Comparison of ENCODE assay signal across 9 cellular contexts in the genomic region with DNA sequence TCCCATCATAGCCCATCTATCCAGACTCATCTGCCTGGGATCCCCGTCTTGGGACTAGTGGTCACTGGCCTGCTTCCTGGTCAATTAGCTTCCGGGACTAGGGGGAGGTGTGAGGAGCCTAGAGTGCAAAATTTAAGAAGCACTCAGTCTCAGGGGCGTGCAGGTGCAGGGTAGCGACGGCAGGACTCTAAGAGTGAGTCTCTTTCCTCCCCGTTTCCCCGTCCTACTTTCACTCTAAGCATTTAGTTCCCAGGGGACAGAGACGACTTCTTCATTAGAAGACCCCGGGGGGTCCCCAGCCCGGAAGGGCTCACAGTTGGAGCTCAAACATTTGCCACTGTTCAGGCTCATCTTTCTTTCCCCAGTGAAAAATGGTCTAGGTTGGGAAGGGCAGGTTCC. TPM values are rescaled to one million over a fixed set of nuclear protein-coding genes. Genes with fewer than 3 reads are reported as not detected.
A peak's percentile ranks its signal among the peaks of the same experiment; 100 is the strongest.
DNase-seq lines count a peak whose midpoint lies in the region; ATAC-seq, FAIRE-seq and TF ChIP-seq lines count a peak whose summit lies in the region.
"Had no signal": no experiment of that assay in that cellular context is flagged by ENCODE, and none has a peak within 500 bp of the region (broad histone marks: within the 10 kb centered on the region; RNA-seq: fewer than 3 reads in every experiment).

No MANE protein-coding gene starts in this region.

- CTCF ChIA-PET in activated CD8-positive, alpha-beta T cell treated with anti-CD3 and anti-CD28 coated beads, Interleukin-2, amount 10 ng/mL, durations not matched to agents 7 days and 5 days (lab: Charles Lee) = interaction anchor here (0.8 kb wide), 2 partner anchors 10 to 293 kb away, joined by 3 read pairs; no protein-coding TSS in a partner anchor

- H3K36me3 ChIP-seq in heart left ventricle = peaks cover 0 to 9% (median 0%) of the 10 kb centered on the region in 9 donors
- no peaks in the 10 kb centered on the region for H3K36me3 ChIP-seq in keratinocyte (ENCODE audit: control insufficient read depth in 2 of 2, extremely low read depth in 1 of 2, insufficient read depth in 2 of 2, low read length in 2 of 2)
- H3K36me3 ChIP-seq in tibial nerve = peaks cover 0 to 22% (median 0%) of the 10 kb centered on the region in 3 donors

- FAIRE-seq in keratinocyte (lab: Jason Lieb, UNC) = no peak
- FAIRE-seq: endometrium had no signal

- WGBS in heart left ventricle, 4 donors = 29 to 34% (median 32%) methylated on average over 9 to 10 of the region's 10 CpGs
- WGBS in tibial nerve, 2 donors = 27 to 39% methylated on average over 10 of the region's 10 CpGs

- no peak for TF ChIP-seq CTCF in heart left ventricle (IDR thresholded peaks at IDR 0.05)
- TF ChIP-seq CTCF in keratinocyte (optimal IDR thresholded peaks at IDR 0.05 in 1 of 3, IDR thresholded peaks at IDR 0.05 in 1 of 3, conservative IDR thresholded peaks at IDR 0.05 in 1 of 3; ENCODE audit: extremely low read depth in 1 of 3, insufficient read depth in 2 of 3, low read length in 3 of 3) = no peak
- no peak for TF ChIP-seq CTCF in tibial nerve (IDR thresholded peaks at IDR 0.05)

- H3K4me3 ChIP-seq in heart left ventricle (peak overlapping the region; percentile 74 to 99 (median 96)), keratinocyte (ENCODE audit: control insufficient read depth in 2 of 3, extremely low read depth in 1 of 3, insufficient read depth in 2 of 3, low read depth in 1 of 3, low read length in 3 of 3) (peak overlapping the region; percentile 66 to 98 (median 70)), tibial nerve (peak overlapping the region; percentile 82 to 97 (median 91))

- intact Hi-C loops in heart left ventricle (cut with DNase I) = loop anchor here in 8 of 10 donors (5.0 to 10.0 kb wide), 7 partner anchors 46 to 511 kb away; partner anchors contain the start of genes MYO19 (in 4 of the 8), PIGW (in 4 of the 8), DHRS11 (in 1 of the 8) and GGNBP2 (in 1 of the 8)
- intact Hi-C loops in left cardiac atrium (cut with DNase I) = no loop called here

- peaks cover 2 to 40% (median 29%) of the 10 kb centered on the region in 12 donors for H3K4me1 ChIP-seq in heart left ventricle
- peaks cover 24% of the 10 kb centered on the region for H3K4me1 ChIP-seq in keratinocyte (ENCODE audit: control insufficient read depth, extremely low read depth, insufficient read depth, low read length)
- peaks cover 0 to 50% (median 22%) of the 10 kb centered on the region in 4 donors for H3K4me1 ChIP-seq in tibial nerve

- H3K9me3 ChIP-seq in heart left ventricle (peaks cover 0 to 4% (median 0%) of the 10 kb centered on the region in 12 donors), keratinocyte (ENCODE audit: control insufficient read depth, low read depth, low read length) (no peaks in the 10 kb centered on the region), tibial nerve (peaks cover 0 to 5% (median 0%) of the 10 kb centered on the region in 4 donors)

- no peak for ATAC-seq in heart left ventricle
- no peak for ATAC-seq in left cardiac atrium
- no peak for ATAC-seq in activated CD8-positive, alpha-beta T cell treated with anti-CD3 and anti-CD28 coated beads, Interleukin-2, amount 10 ng/mL, durations not matched to agents 7 days and 5 days

- H3K27ac Mint-ChIP-seq in activated CD8-positive, alpha-beta T cell treated with anti-CD3 and anti-CD28 coated beads, Interleukin-2, amount 10 ng/mL, durations not matched to agents 7 days and 5 days = peak overlapping the region; percentile 99

- no peaks in the 10 kb centered on the region for H3K9me3 Mint-ChIP-seq in activated CD8-positive, alpha-beta T cell treated with anti-CD3 and anti-CD28 coated beads, Interleukin-2, amount 10 ng/mL, durations not matched to agents 7 days and 5 days (ENCODE audit: insufficient read depth)

- H3K27me3 Mint-ChIP-seq in activated CD8-positive, alpha-beta T cell treated with anti-CD3 and anti-CD28 coated beads, Interleukin-2, amount 10 ng/mL, durations not matched to agents 7 days and 5 days (ENCODE audit: low read depth) = peaks cover 10% of the 10 kb centered on the region

- H3K4me1 Mint-ChIP-seq in activated CD8-positive, alpha-beta T cell treated with anti-CD3 and anti-CD28 coated beads, Interleukin-2, amount 10 ng/mL, durations not matched to agents 7 days and 5 days (ENCODE audit: low read depth) = peaks cover 46% of the 10 kb centered on the region

- H3K27me3 ChIP-seq in heart left ventricle (peaks cover 0 to 19% (median 5%) of the 10 kb centered on the region in 9 donors), keratinocyte (ENCODE audit: control insufficient read depth, extremely low read depth, insufficient read depth, low read length) (peaks cover 13% of the 10 kb centered on the region), tibial nerve (peaks cover 0 to 5% of the 10 kb centered on the region in 2 donors)

- peak overlapping the region; percentile 96 for H3K4me2 ChIP-seq in keratinocyte (ENCODE audit: control insufficient read depth, extremely low read depth, insufficient read depth, low read depth, low read length)

- H3K9ac ChIP-seq in keratinocyte (ENCODE audit: control insufficient read depth, extremely low read depth, insufficient read depth, low read length) = peak overlapping the region; percentile 64

- POLR2A ChIA-PET in activated CD8-positive, alpha-beta T cell treated with anti-CD3 and anti-CD28 coated beads, Interleukin-2, amount 10 ng/mL, durations not matched to agents 7 days and 5 days (lab: Charles Lee) = interaction anchor here (0.6 to 1.9 kb wide), 4 partner anchors 49 to 605 kb away, joined by 3 to 13 read pairs (median 4); partner anchors contain the start of genes GGNBP2, MYO19 and PIGW

- peaks cover 16% of the 10 kb centered on the region for H3K36me3 Mint-ChIP-seq in activated CD8-positive, alpha-beta T cell treated with anti-CD3 and anti-CD28 coated beads, Interleukin-2, amount 10 ng/mL, durations not matched to agents 7 days and 5 days (ENCODE audit: low read depth)

- H2AFZ ChIP-seq in keratinocyte (ENCODE audit: control insufficient read depth, low read length) = peak overlapping the region; percentile 93

- H3K9me1 ChIP-seq in keratinocyte (ENCODE audit: control insufficient read depth, extremely low read depth, insufficient read depth, low read length) = no peaks in the 10 kb centered on the region

- peak overlapping the region in 10 of 12 donors; percentile 31 to 88 (median 80) for H3K27ac ChIP-seq in heart left ventricle
- H3K27ac ChIP-seq in keratinocyte (ENCODE audit: control insufficient read depth, insufficient read depth, low read length) = peak overlapping the region; percentile 42
- H3K27ac ChIP-seq in tibial nerve = peak overlapping the region in 3 of 4 donors; percentile 53 to 93 (median 92)

- no peak for TF ChIP-seq EP300 in tibial nerve (IDR thresholded peaks at IDR 0.05)

- dilution Hi-C loops in keratinocyte (cut with MboI; ENCODE audit: extremely low pct_ligation_motif_present, low sequenced_read_pairs) = no loop called here

- no peak for TF ChIP-seq POLR2A in heart left ventricle (IDR thresholded peaks at IDR 0.05)
- TF ChIP-seq POLR2A in tibial nerve (IDR thresholded peaks at IDR 0.05) = no peak

- DNase-seq in heart left ventricle (no peak), left cardiac atrium (no peak), keratinocyte (ENCODE audit: low read depth, low spot score) (no peak), tibial nerve (ENCODE audit: low spot score in 2 of 2) (no peak), NCI-H524 (lab: John Stamatoyannopoulos, UW) (no peak), SKM-1 treated with dmso at 0.1 percent for 144 hours (lab: John Stamatoyannopoulos, UW; ENCODE audit: unreplicated experiment) (no peak)
- DNase-seq in activated CD8-positive, alpha-beta T cell treated with anti-CD3 and anti-CD28 coated beads, Interleukin-2, amount 10 ng/mL, durations not matched to agents 7 days and 5 days = no peak
- DNase-seq in activated CD4-positive, alpha-beta T cell treated with anti-CD3 and anti-CD28 coated beads, Interleukin-2, amount 50 U/mL, for 4 hours = no peak

- H3K79me2 ChIP-seq in keratinocyte (ENCODE audit: control insufficient read depth, insufficient read depth, low read length) = peaks cover 25% of the 10 kb centered on the region

- peak overlapping the region; percentile 99 for H3K4me3 Mint-ChIP-seq in activated CD8-positive, alpha-beta T cell treated with anti-CD3 and anti-CD28 coated beads, Interleukin-2, amount 10 ng/mL, durations not matched to agents 7 days and 5 days

- no peaks in the 10 kb centered on the region for H4K20me1 ChIP-seq in keratinocyte (ENCODE audit: control insufficient read depth, extremely low read depth, insufficient read depth, low read length)

RNA-seq across cellular contexts. Expression of gene ZNHIT3, which starts 0.7 kb away (rescaled TPM):
- total RNA-seq in heart left ventricle (10 to 100 TPM; 14.8 to 28.5 (median 23.1) TPM), left cardiac atrium (10 to 100 TPM; 15.7 to 20.5 TPM), tibial nerve (10 to 100 TPM; 21.0 to 31.5 (median 26.8) TPM)
- polyA plus RNA-seq in heart left ventricle (10 to 100 TPM; 22.7 to 41.2 TPM), keratinocyte (48.5 to 72.4 TPM (median 51.8 TPM) in 3 replicates)
- 10 to 100 TPM; 32.2 to 33.7 TPM for total RNA-seq in activated CD8-positive, alpha-beta T cell treated with anti-CD3 and anti-CD28 coated beads, Interleukin-2, amount 10 ng/mL, durations not matched to agents 7 days and 5 days
- 19.7 TPM for polyA plus RNA-seq in keratinocyte (2011; ENCODE audit: low read depth)
- 39.8 and 57.1 TPM in 2 replicates for polyA plus RNA-seq in keratinocyte (2011; cell fraction: cytosol; rRNA removed)
- 27.7 and 35.5 TPM in 2 replicates for polyA plus RNA-seq in keratinocyte (2011; cell fraction: nucleus; rRNA removed)
- polyA plus RNA-seq in keratinocyte (2012; ENCODE audit: low replicate concordance) = 36.8 and 48.5 TPM in 2 replicates
- 5.5 to 15.8 TPM (median 12.1 TPM) in 3 replicates for polyA minus RNA-seq in keratinocyte
- polyA minus RNA-seq in keratinocyte (2011; cell fraction: cytosol; rRNA and poly(A)+ RNA removed) = 8.2 TPM
- polyA minus RNA-seq in keratinocyte (2011; cell fraction: nucleus; rRNA and poly(A)+ RNA removed) = 4.0 and 7.4 TPM in 2 replicates

RNA-seq across cellular contexts. Expression of gene MYO19, which starts 48.9 kb away (rescaled TPM):
- total RNA-seq in heart left ventricle (10 to 100 TPM in 6 of 9 donors, 1 to 10 TPM in 3; 5.8 to 32.7 (median 11.6) TPM), left cardiac atrium (10 to 100 TPM; 18.0 to 29.1 TPM), tibial nerve (100 to 1,000 TPM in 1 of 4 donors, 10 to 100 TPM in 3; 33.3 to 120 (median 69.8) TPM)
- polyA plus RNA-seq in heart left ventricle (10 to 100 TPM; 14.0 to 21.1 TPM), keratinocyte (47.9 to 59.4 TPM (median 49.7 TPM) in 3 replicates)
- 100 to 1,000 TPM; 136 to 142 TPM for total RNA-seq in activated CD8-positive, alpha-beta T cell treated with anti-CD3 and anti-CD28 coated beads, Interleukin-2, amount 10 ng/mL, durations not matched to agents 7 days and 5 days
- 20.4 TPM for polyA plus RNA-seq in keratinocyte (2011; ENCODE audit: low read depth)
- 26.0 and 26.5 TPM in 2 replicates for polyA plus RNA-seq in keratinocyte (2011; cell fraction: cytosol; rRNA removed)
- polyA plus RNA-seq in keratinocyte (2011; cell fraction: nucleus; rRNA removed) = 152 and 177 TPM in 2 replicates
- polyA plus RNA-seq in keratinocyte (2012; ENCODE audit: low replicate concordance) = 33.1 and 42.2 TPM in 2 replicates
- polyA minus RNA-seq in keratinocyte = 72.2 to 162 TPM (median 93.9 TPM) in 3 replicates
- 38.8 TPM for polyA minus RNA-seq in keratinocyte (2011; cell fraction: cytosol; rRNA and poly(A)+ RNA removed)
- polyA minus RNA-seq in keratinocyte (2011; cell fraction: nucleus; rRNA and poly(A)+ RNA removed) = 48.7 and 95.7 TPM in 2 replicates

RNA-seq across cellular contexts. Expression of gene PIGW, which starts 49.0 kb away (rescaled TPM):
- total RNA-seq in heart left ventricle (1 to 10 TPM; 2.1 to 7.9 (median 5.7) TPM), left cardiac atrium (1 to 10 TPM; 5.7 to 9.9 TPM), tibial nerve (1 to 10 TPM; 2.7 to 5.7 (median 3.4) TPM)
- polyA plus RNA-seq in heart left ventricle (1 to 10 TPM; 2.7 to 8.9 TPM), keratinocyte (4.2 to 9.8 TPM (median 7.4 TPM) in 3 replicates)
- total RNA-seq in activated CD8-positive, alpha-beta T cell treated with anti-CD3 and anti-CD28 coated beads, Interleukin-2, amount 10 ng/mL, durations not matched to agents 7 days and 5 days = 10 to 100 TPM in 1 of 2 experiments, 1 to 10 TPM in 1; 8.0 to 11.7 TPM
- polyA plus RNA-seq in keratinocyte (2011; ENCODE audit: low read depth) = 1.9 TPM
- polyA plus RNA-seq in keratinocyte (2011; cell fraction: cytosol; rRNA removed) = 4.0 and 8.0 TPM in 2 replicates
- polyA plus RNA-seq in keratinocyte (2011; cell fraction: nucleus; rRNA removed) = 6.3 and 8.3 TPM in 2 replicates
- 8.0 and 8.4 TPM in 2 replicates for polyA plus RNA-seq in keratinocyte (2012; ENCODE audit: low replicate concordance)
- polyA minus RNA-seq in keratinocyte = 0.92 to 3.0 TPM (median 2.6 TPM) in 3 replicates
- 3.3 TPM for polyA minus RNA-seq in keratinocyte (2011; cell fraction: cytosol; rRNA and poly(A)+ RNA removed)
- 1.9 and 3.7 TPM in 2 replicates for polyA minus RNA-seq in keratinocyte (2011; cell fraction: nucleus; rRNA and poly(A)+ RNA removed)

RNA-seq across cellular contexts. Expression of gene GGNBP2, which starts 58.9 kb away (rescaled TPM):
- total RNA-seq in heart left ventricle = 10 to 100 TPM; 27.4 to 62.9 (median 40.8) TPM
- 10 to 100 TPM; 32.0 to 34.3 TPM for polyA plus RNA-seq in heart left ventricle
- total RNA-seq in left cardiac atrium = 10 to 100 TPM; 44.3 to 50.6 TPM
- 100 to 1,000 TPM; 112 to 122 TPM for total RNA-seq in activated CD8-positive, alpha-beta T cell treated with anti-CD3 and anti-CD28 coated beads, Interleukin-2, amount 10 ng/mL, durations not matched to agents 7 days and 5 days
- 73.0 to 95.5 TPM (median 84.9 TPM) in 3 replicates for polyA plus RNA-seq in keratinocyte
- 120 TPM for polyA plus RNA-seq in keratinocyte (2011; ENCODE audit: low read depth)
- polyA plus RNA-seq in keratinocyte (2011; cell fraction: cytosol; rRNA removed) = 43.6 and 94.9 TPM in 2 replicates
- polyA plus RNA-seq in keratinocyte (2011; cell fraction: nucleus; rRNA removed) = 182 and 183 TPM in 2 replicates
- 50.2 and 59.5 TPM in 2 replicates for polyA plus RNA-seq in keratinocyte (2012; ENCODE audit: low replicate concordance)
- polyA minus RNA-seq in keratinocyte = 73.4 to 90.5 TPM (median 86.5 TPM) in 3 replicates
- 26.1 TPM for polyA minus RNA-seq in keratinocyte (2011; cell fraction: cytosol; rRNA and poly(A)+ RNA removed)
- polyA minus RNA-seq in keratinocyte (2011; cell fraction: nucleus; rRNA and poly(A)+ RNA removed) = 40.0 and 92.5 TPM in 2 replicates
- 100 to 1,000 TPM in 1 of 4 donors, 10 to 100 TPM in 3; 53.6 to 107 (median 79.4) TPM for total RNA-seq in tibial nerve

Comparison
In these comparisons a context has a peak if more than half of its experiments do, and no peak if none do; other contexts are left out.
1. intact Hi-C loops: an anchor here in heart left ventricle (5.0 to 10.0 kb wide); none called in left cardiac atrium.
2. H3K27ac ChIP-seq: peak in every context shown above with its lines; median percentile 92 in tibial nerve; 80 in heart left ventricle; 42 in keratinocyte.